In the genomic region with DNA sequence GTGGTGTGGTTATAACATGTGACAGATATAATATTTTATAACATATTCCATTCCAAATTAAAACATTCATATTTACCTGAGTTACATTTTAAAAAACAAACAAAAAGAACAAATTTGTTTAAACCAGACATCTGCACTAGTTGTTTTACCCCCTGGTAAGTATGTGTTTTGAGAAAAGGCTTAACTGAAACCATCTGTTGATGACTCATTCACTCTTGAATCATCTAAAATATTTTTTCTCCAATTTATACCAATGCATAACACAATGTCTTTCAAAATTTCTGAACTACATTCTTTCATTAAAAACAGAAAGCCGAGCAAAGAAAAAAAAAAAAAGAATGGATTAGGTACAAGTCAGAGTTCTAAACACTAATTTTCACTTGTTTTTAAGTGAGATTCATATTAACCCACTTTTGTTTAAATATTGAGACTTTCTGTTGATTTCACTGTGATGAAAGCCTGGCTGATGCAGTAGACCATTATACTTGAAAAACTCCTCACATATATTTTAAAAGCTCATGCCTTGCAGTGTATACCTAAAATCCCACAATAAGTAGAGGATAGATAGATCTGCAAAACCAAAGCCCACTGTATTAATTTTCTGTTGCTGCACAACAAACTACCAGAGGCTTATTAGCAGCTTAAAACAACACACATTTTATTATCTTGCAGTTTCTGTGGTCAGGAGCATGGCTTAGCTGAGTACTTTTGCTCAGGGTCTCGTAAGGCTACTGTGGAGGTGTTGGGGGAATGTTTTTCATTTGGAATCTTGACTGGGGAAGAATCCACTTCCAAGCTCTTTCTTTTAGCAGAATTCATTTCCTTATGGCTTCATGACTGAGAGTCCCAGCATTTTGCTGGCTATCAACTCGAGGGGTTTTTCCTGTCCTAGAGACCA, we compare ENCODE assay signal across 13 cellular contexts.
DNase-seq lines count a peak whose midpoint lies in the region; ATAC-seq and TF ChIP-seq lines count a peak whose summit lies in the region.
"Had no signal": no experiment of that assay in that cellular context is flagged by ENCODE, and none has a peak within 500 bp of the region (broad histone marks: within the 10 kb centered on the region; RNA-seq: fewer than 3 reads in every experiment).

No MANE protein-coding gene starts in this region.

- H3K9me3 ChIP-seq in uterus (no peaks in the 10 kb centered on the region), prostate gland (no peaks in the 10 kb centered on the region)

- WGBS in prostate gland: 69% methylated on average over 3 of the region's 3 CpGs

- H3K27ac ChIP-seq in uterus (peak overlapping the region; percentile 59 to 63), prostate gland (no peak overlapping the region)
- H3K27ac ChIP-seq: parathyroid adenoma had no signal

- TF ChIP-seq POLR2A in uterus (IDR thresholded peaks at IDR 0.05): no peak
- no peak for TF ChIP-seq POLR2A in prostate gland (IDR thresholded peaks at IDR 0.05)

- H3K4me1 ChIP-seq in uterus (no peaks in the 10 kb centered on the region), prostate gland (replicated peaks) (no peaks in the 10 kb centered on the region)
- H3K4me1 ChIP-seq: parathyroid adenoma had no signal

- H3K27me3 ChIP-seq in uterus: no peaks in the 10 kb centered on the region
- no peaks in the 10 kb centered on the region for H3K27me3 ChIP-seq in prostate gland (replicated peaks; ENCODE audit: insufficient read depth)

- DNase-seq in H4 (ENCODE audit: low spot score) (peak; percentile 60), amniotic epithelial cell (ENCODE audit: low read depth) (peak; percentile 86), glomerular visceral epithelial cell (ENCODE audit: extremely low spot score) (peak; percentile 25), uterus (no peak), prostate gland (ENCODE audit: low spot score) (no peak)
- DNase-seq in stimulated activated naive CD4-positive, alpha-beta T cell treated with Interleukin-2 at 50 U/mL for 16 hours (lab: John Stamatoyannopoulos, UW): no peak
- DNase-seq: activated CD8-positive, alpha-beta memory T cell treated with anti-CD3 and anti-CD28 coated beads, Interleukin-2, amount 10 ng/mL, durations not matched to agents 7 days and 5 days; cortex of kidney; NCI-H2227 treated with DMSO at 0.1 percent for 48 hours; T-cell had no signal

- ATAC-seq in GM21723 (IDR thresholded peaks at IDR 0.05; ENCODE audit: unreplicated experiment): no peak
- ATAC-seq: activated CD8-positive, alpha-beta memory T cell treated with anti-CD3 and anti-CD28 coated beads, Interleukin-2, amount 10 ng/mL, durations not matched to agents 7 days and 5 days; K562; T-cell had no signal

- H3K4me3 ChIP-seq in uterus (no peak overlapping the region), prostate gland (no peak overlapping the region)
- H3K4me3 ChIP-seq: K562 had no signal

- intact Hi-C loops in uterus (cut with DNase I; ENCODE audit: low total_unique reads) (no loop called here), prostate gland (cut with DNase I) (no loop called here)

- H3K36me3 ChIP-seq in uterus (no peaks in the 10 kb centered on the region), prostate gland (no peaks in the 10 kb centered on the region)

- no peak for TF ChIP-seq CTCF in uterus (IDR thresholded peaks at IDR 0.05)
- no peak for TF ChIP-seq CTCF in prostate gland (IDR thresholded peaks at IDR 0.05)

Comparison
In these comparisons a context has a peak if more than half of its experiments do, and no peak if none do; other contexts are left out.
1. DNase-seq: peak in H4 (single experiment), amniotic epithelial cell (single experiment) and glomerular visceral epithelial cell (single experiment); none in uterus (0 of 2), stimulated activated naive CD4-positive, alpha-beta T cell treated with Interleukin-2 at 50 U/mL for 16 hours (single experiment) and prostate gland (single experiment).
2. H3K27ac ChIP-seq: peak in uterus (2 of 2); none in prostate gland (0 of 2).